In genomic region chr9:130845254-130845653, GRCh38 we compare ENCODE assay signal across 13 cellular contexts. TPM values are rescaled to one million over a fixed set of nuclear protein-coding genes. Genes with fewer than 3 reads are reported as not detected.
A peak's percentile ranks its signal among the peaks of the same experiment; 100 is the strongest.
DNase-seq lines count a peak whose midpoint lies in the region; ATAC-seq and TF ChIP-seq lines count a peak whose summit lies in the region.
"Had no signal": no experiment of that assay in that cellular context is flagged by ENCODE, and none has a peak within 500 bp of the region (broad histone marks: within the 10 kb centered on the region; RNA-seq: fewer than 3 reads in every experiment).

No MANE protein-coding gene starts in this region.

- no peaks in the 10 kb centered on the region for H3K27me3 ChIP-seq in RWPE2 (ENCODE audit: insufficient read depth, poor library complexity, severe bottlenecking)
- H3K27me3 ChIP-seq in mucosa of stomach (ENCODE audit: control insufficient read depth, insufficient read depth, low read length) = no peaks in the 10 kb centered on the region
- no peaks in the 10 kb centered on the region for H3K27me3 ChIP-seq in Karpas-422 (ENCODE audit: low read length)

- H3K36me3 Mint-ChIP-seq in endothelial cell (ENCODE audit: low read depth, unreplicated experiment) = no peaks in the 10 kb centered on the region
- H3K36me3 Mint-ChIP-seq in type B pancreatic cell = peaks cover 15% of the 10 kb centered on the region
- H3K36me3 Mint-ChIP-seq: activated naive CD4-positive, alpha-beta T cell treated with anti-CD3 and anti-CD28 coated beads, Interleukin-2, amount 50 U/mL, for 24 hours had no signal

- H3K4me1 ChIP-seq in RWPE2 (ENCODE audit: insufficient read depth, poor library complexity, severe bottlenecking) (peaks cover 36% of the 10 kb centered on the region), mucosa of stomach (ENCODE audit: control insufficient read depth, insufficient read depth, low read length) (peaks cover 11% of the 10 kb centered on the region), Karpas-422 (ENCODE audit: low read length) (no peaks in the 10 kb centered on the region; the same call in 1 of the 2 replicates)

- H3K27me3 Mint-ChIP-seq in endothelial cell (ENCODE audit: unreplicated experiment) (peaks cover 5% of the 10 kb centered on the region), type B pancreatic cell (no peaks in the 10 kb centered on the region)
- H3K27me3 Mint-ChIP-seq: activated naive CD4-positive, alpha-beta T cell treated with anti-CD3 and anti-CD28 coated beads, Interleukin-2, amount 50 U/mL, for 24 hours had no signal

- H3K4me3 ChIP-seq in RWPE2 (ENCODE audit: severe bottlenecking) = peak overlapping the region; percentile 1
- no peak overlapping the region for H3K4me3 ChIP-seq in mucosa of stomach (ENCODE audit: low read length)
- no peak overlapping the region for H3K4me3 ChIP-seq in Karpas-422 (ENCODE audit: low read length)

- H3K27ac ChIP-seq in RWPE2 (ENCODE audit: poor library complexity, severe bottlenecking) (peak overlapping the region; percentile 100), Karpas-422 (ENCODE audit: low read length) (no peak overlapping the region)

- TF ChIP-seq CTCF in RWPE2 (IDR thresholded peaks at IDR 0.05; ENCODE audit: poor library complexity, severe bottlenecking) (no peak), endothelial cell (IDR thresholded peaks at IDR 0.05; ENCODE audit: unreplicated experiment) (no peak), type B pancreatic cell (conservative IDR thresholded peaks at IDR 0.05) (no peak)

- H3K27ac Mint-ChIP-seq in endothelial cell (ENCODE audit: unreplicated experiment) (peak overlapping the region; percentile 84), type B pancreatic cell (no peak overlapping the region)
- H3K27ac Mint-ChIP-seq: activated naive CD4-positive, alpha-beta T cell treated with anti-CD3 and anti-CD28 coated beads, Interleukin-2, amount 50 U/mL, for 24 hours had no signal

- H3K9me3 Mint-ChIP-seq in endothelial cell (ENCODE audit: unreplicated experiment) (no peaks in the 10 kb centered on the region), type B pancreatic cell (no peaks in the 10 kb centered on the region)
- H3K9me3 Mint-ChIP-seq: activated naive CD4-positive, alpha-beta T cell treated with anti-CD3 and anti-CD28 coated beads, Interleukin-2, amount 50 U/mL, for 24 hours had no signal

- no peak overlapping the region for H3K4me2 ChIP-seq in Karpas-422 (ENCODE audit: low read depth, low read length, poor library complexity, severe bottlenecking)

- H3K9ac ChIP-seq in mucosa of stomach (ENCODE audit: low read length) (peak overlapping the region; percentile 41), Karpas-422 (ENCODE audit: low read length) (no peak overlapping the region)

- no peak overlapping the region for H2AFZ ChIP-seq in Karpas-422 (ENCODE audit: low read length)

- H3K4me3 Mint-ChIP-seq in endothelial cell (ENCODE audit: unreplicated experiment) (no peak overlapping the region), type B pancreatic cell (peak overlapping the region; percentile 15)
- H3K4me3 Mint-ChIP-seq: activated naive CD4-positive, alpha-beta T cell treated with anti-CD3 and anti-CD28 coated beads, Interleukin-2, amount 50 U/mL, for 24 hours had no signal

- peaks cover 17% of the 10 kb centered on the region; the same call in 1 of the 2 replicates for H4K20me1 ChIP-seq in Karpas-422 (ENCODE audit: insufficient read depth, low read depth, low read length)

- H3K79me2 ChIP-seq in Karpas-422 (ENCODE audit: low read length) = peaks cover 87% of the 10 kb centered on the region

- no peak for ATAC-seq in RWPE2 (ENCODE audit: low read depth)

- H3K9me3 ChIP-seq in RWPE2 (ENCODE audit: severe bottlenecking) (peaks cover 3% of the 10 kb centered on the region), mucosa of stomach (ENCODE audit: control insufficient read depth, low read length) (no peaks in the 10 kb centered on the region), Karpas-422 (ENCODE audit: low read length) (no peaks in the 10 kb centered on the region)

- DNase-seq in RWPE2 (ENCODE audit: low spot score) (no peak), endothelial cell (ENCODE audit: low spot score) (no peak), type B pancreatic cell (ENCODE audit: extremely low spot score, unreplicated experiment) (no peak), T1000 (lab: John Stamatoyannopoulos, UW) (no peak), Karpas-422 (no peak)
- no peak for DNase-seq in activated CD4-positive, CD25-positive, alpha-beta regulatory T cell (lab: John Stamatoyannopoulos, UW)
- DNase-seq: H7, NCI-H1417, small intestine had no signal

- no peaks in the 10 kb centered on the region for H3K9me2 ChIP-seq in Karpas-422 (replicated peaks; ENCODE audit: insufficient read depth, low read length)

- peaks cover 62% of the 10 kb centered on the region for H3K4me1 Mint-ChIP-seq in endothelial cell (ENCODE audit: unreplicated experiment)
- H3K4me1 Mint-ChIP-seq in type B pancreatic cell (ENCODE audit: unreplicated experiment) = peaks cover 63% of the 10 kb centered on the region

- no peaks in the 10 kb centered on the region for H3K36me3 ChIP-seq in RWPE2 (ENCODE audit: low read depth)
- no peaks in the 10 kb centered on the region for H3K36me3 ChIP-seq in mucosa of stomach (ENCODE audit: control insufficient read depth, insufficient read depth, low read length)
- H3K36me3 ChIP-seq in Karpas-422 (ENCODE audit: insufficient read depth, low read length) = no peaks in the 10 kb centered on the region

RNA-seq across cellular contexts. Expression of gene ABL1, which starts 10.2 kb away (rescaled TPM):
- total RNA-seq in endothelial cell (ENCODE audit: unreplicated experiment) (121 TPM), type B pancreatic cell (ENCODE audit: low replicate concordance) (66.6 and 91.8 TPM in 2 replicates)
- 9.9 and 21.5 TPM in 2 replicates for total RNA-seq in Karpas-422 (2014; rRNA removed; shearing (Covaris generic); ENCODE audit: low replicate concordance)

RNA-seq across cellular contexts. Expression of gene QRFP, which starts 51.4 kb away (rescaled TPM):
- total RNA-seq in endothelial cell (ENCODE audit: unreplicated experiment) (not detected), type B pancreatic cell (ENCODE audit: low replicate concordance) (not detected in 2 replicates)
- total RNA-seq in Karpas-422 (2014; rRNA removed; shearing (Covaris generic); ENCODE audit: low replicate concordance) = not detected in 2 replicates
- total RNA-seq: G401, H7, RPMI7951 had no signal
